Comparison of ENCODE assay signal across 8 cellular contexts in the genomic region with DNA sequence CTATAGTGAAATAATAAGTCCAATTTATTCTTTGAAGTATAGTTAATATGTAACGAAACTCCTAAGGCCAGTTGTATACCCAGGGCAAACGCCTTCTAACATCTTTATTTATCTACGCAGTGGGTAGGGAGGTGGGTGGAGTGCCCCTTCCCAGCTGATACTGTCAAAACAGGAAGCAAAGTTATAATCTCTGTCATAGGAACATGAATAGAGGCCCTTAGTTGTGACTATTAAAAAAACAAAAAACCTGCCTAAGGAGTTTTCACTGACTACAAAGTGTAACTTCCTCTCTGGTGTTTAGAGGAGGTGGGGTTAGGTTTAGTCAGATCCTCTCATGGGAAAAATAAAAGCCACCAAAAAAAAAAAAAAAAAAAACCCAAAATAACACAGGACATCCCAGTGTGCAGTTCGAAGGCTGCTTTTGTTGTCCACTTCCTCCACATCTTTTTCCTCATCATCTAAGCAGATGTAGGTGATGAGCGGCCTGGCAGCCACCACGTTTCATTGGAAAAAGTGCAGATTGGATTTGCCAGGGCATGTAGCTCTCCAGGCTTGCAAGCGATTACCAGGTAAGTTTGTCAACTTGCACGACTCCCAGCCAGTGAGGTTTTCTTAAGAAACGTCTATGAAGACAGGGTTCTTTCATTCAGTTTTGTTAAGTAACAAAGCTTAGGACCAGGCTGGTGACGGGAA. TPM values are rescaled to one million over a fixed set of nuclear protein-coding genes. Genes with fewer than 3 reads are reported as not detected.
DNase-seq lines count a peak whose midpoint lies in the region; ATAC-seq and TF ChIP-seq lines count a peak whose summit lies in the region.

No MANE protein-coding gene starts in this region.

- TF ChIP-seq POLR2A in gastrocnemius medialis (IDR thresholded peaks at IDR 0.05), result no peak

- no TSS peak for BruUV-seq in Panc1 (replicated peaks; lab: Mats Ljungman, UMichigan)

- intact Hi-C loops in Panc1 (cut with micrococcal nuclease; ENCODE audit: unreplicated experiment) (no loop called here), gastrocnemius medialis (cut with DNase I; ENCODE audit: low total_unique reads) (no loop called here)

- DNase-seq in SKM-1 treated with dmso at 0.1 percent for 144 hours (lab: John Stamatoyannopoulos, UW; ENCODE audit: unreplicated experiment) (peak; percentile 7), SKM-1 (lab: John Stamatoyannopoulos, UW; ENCODE audit: unreplicated experiment) (no peak), Panc1 (ENCODE audit: low read depth, low spot score) (no peak), gastrocnemius medialis (no peak), NCI-H510A (lab: John Stamatoyannopoulos, UW) (no peak), NCI-H1417 treated with DMSO at 0.1 percent for 48 hours (lab: John Stamatoyannopoulos, UW) (no peak)

- ATAC-seq in HG02938 (IDR thresholded peaks at IDR 0.05; ENCODE audit: unreplicated experiment) (peak; percentile 27), Panc1 (0 out of 2 replicates have a peak, but pooled peaks have one; percentile 17), gastrocnemius medialis (peak; percentile 61 to 75)

- peaks cover 47% of the 10 kb centered on the region for H3K4me1 ChIP-seq in Panc1 (ENCODE audit: control insufficient read depth, insufficient read depth, low read length)
- no peaks in the 10 kb centered on the region for H3K4me1 ChIP-seq in endocrine pancreas (ENCODE audit: control insufficient read depth, insufficient read depth, low read length)
- H3K4me1 ChIP-seq in gastrocnemius medialis, result peaks cover 38 to 71% of the 10 kb centered on the region in 2 donors

- H3K36me3 ChIP-seq in Panc1 (ENCODE audit: control insufficient read depth, insufficient read depth, low read length) (no peaks in the 10 kb centered on the region), endocrine pancreas (ENCODE audit: control insufficient read depth, insufficient read depth, low read length) (no peaks in the 10 kb centered on the region), gastrocnemius medialis (no peaks in the 10 kb centered on the region)

- H3K27ac ChIP-seq in Panc1 (ENCODE audit: low read length) (peak overlapping the region; percentile 60), gastrocnemius medialis (peak overlapping the region; percentile 58 to 70 (median 68))

- peak overlapping the region; percentile 24 for H3K9ac ChIP-seq in endocrine pancreas (ENCODE audit: control insufficient read depth, insufficient read depth, low read length)

- POLR2A ChIA-PET in Panc1 (lab: Charles Lee), result interaction anchor here (0.7 kb wide), 1 partner anchor 18 kb away, joined by 23 read pairs; no protein-coding TSS in a partner anchor

- H3K9me3 ChIP-seq in Panc1 (ENCODE audit: control insufficient read depth, insufficient read depth, low read depth, low read length), result no peaks in the 10 kb centered on the region
- no peaks in the 10 kb centered on the region for H3K9me3 ChIP-seq in endocrine pancreas (ENCODE audit: control insufficient read depth, low read length)
- H3K9me3 ChIP-seq in gastrocnemius medialis, result no peaks in the 10 kb centered on the region

- TF ChIP-seq CTCF in Panc1 (IDR thresholded peaks at IDR 0.05) (no peak), gastrocnemius medialis (IDR thresholded peaks at IDR 0.05 in 4 of 5, conservative IDR thresholded peaks at IDR 0.05 in 1 of 5) (no peak)

- H3K27me3 ChIP-seq in Panc1 (ENCODE audit: control insufficient read depth, insufficient read depth, low read length) (no peaks in the 10 kb centered on the region), endocrine pancreas (ENCODE audit: control insufficient read depth, insufficient read depth, low read length) (no peaks in the 10 kb centered on the region), gastrocnemius medialis (no peaks in the 10 kb centered on the region)

- CTCF ChIA-PET in Panc1 (lab: Charles Lee), result no interaction called here

- in situ Hi-C loops in Panc1 (cut with HindIII; ENCODE audit: low pct_unique_long_range_greater_than_20kb, low sequenced_read_pairs), result no loop called here
- in situ Hi-C loops in gastrocnemius medialis (cut with MboI; ENCODE audit: low sequenced_read_pairs in 4 of 4), result no loop called here

- H3K4me3 ChIP-seq in Panc1 (ENCODE audit: low read depth in 2 of 2, low read length in 2 of 2) (peak overlapping the region in 1 of 2 experiments; percentile 14; a peak in 2 of 4 replicates), endocrine pancreas (ENCODE audit: control insufficient read depth, insufficient read depth, low read length) (peak overlapping the region; percentile 46), gastrocnemius medialis (peak overlapping the region in 3 of 4 donors; percentile 8 to 17 (median 13))

RNA-seq across cellular contexts. Expression of gene UTRN, which starts 58.7 kb away (rescaled TPM):
- total RNA-seq in Panc1 (2021; ENCODE audit: unreplicated experiment) (122 TPM), gastrocnemius medialis (10 to 100 TPM; 24.1 to 66.3 (median 40.1) TPM)
- 52.1 TPM for polyA plus RNA-seq in Panc1 (2012; ENCODE audit: insufficient read length)

Comparison
In these comparisons a context has a peak if more than half of its experiments do, and no peak if none do; other contexts are left out.
1. ATAC-seq: peak in every context shown above with its lines; median percentile 68 in gastrocnemius medialis; 27 in HG02938; 17 in Panc1.